12 cellular contexts compared by ENCODE assay signal in the genomic region with DNA sequence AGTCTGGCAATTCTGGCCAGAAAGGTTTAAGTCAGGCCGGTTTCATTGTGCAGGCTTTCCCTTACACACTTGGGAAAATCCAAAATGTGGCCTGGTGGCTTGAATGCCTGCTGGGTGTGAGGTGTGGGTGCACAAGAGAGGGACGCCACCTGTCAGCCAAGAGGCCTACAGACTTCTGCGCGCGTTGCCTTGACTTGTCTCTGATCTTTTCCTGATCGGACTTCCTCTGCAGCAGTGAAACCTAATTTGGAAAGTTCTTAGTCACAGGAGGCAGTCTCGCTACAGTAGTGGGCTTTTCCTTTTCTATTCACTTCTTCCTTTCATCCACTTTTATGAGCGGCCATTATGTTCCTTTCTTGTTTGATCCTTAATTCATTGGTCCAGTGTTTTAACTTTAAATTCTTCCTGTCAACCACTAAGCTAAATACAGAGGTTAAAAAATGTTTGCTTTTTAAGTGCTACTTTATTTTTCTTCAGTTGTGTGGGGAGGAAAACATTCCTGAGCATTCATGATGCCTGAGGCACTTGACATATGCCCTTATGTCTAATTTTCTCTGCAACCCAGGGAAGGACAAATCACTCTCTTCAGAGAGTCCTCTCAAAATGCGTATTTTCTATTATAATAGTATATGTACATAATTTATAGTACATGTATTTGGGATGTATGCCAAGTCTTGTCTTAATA.
A peak's percentile ranks its signal among the peaks of the same experiment; 100 is the strongest.
DNase-seq lines count a peak whose midpoint lies in the region; ATAC-seq and TF ChIP-seq lines count a peak whose summit lies in the region.
"Had no signal": no experiment of that assay in that cellular context is flagged by ENCODE, and none has a peak within 500 bp of the region (broad histone marks: within the 10 kb centered on the region; RNA-seq: fewer than 3 reads in every experiment).

No MANE protein-coding gene starts in this region.

- intact Hi-C loops in CD4-positive, alpha-beta T cell (cut with DNase I, micrococcal nuclease): no loop called here

- H3K4me3 Mint-ChIP-seq in endothelial cell (ENCODE audit: unreplicated experiment): peak overlapping the region; percentile 49
- no peak overlapping the region for H3K4me3 Mint-ChIP-seq in stimulated activated naive CD8-positive, alpha-beta T cell treated with anti-CD3 and anti-CD28 coated beads, Interleukin-15, amount 100 ng/mL, for 72 hours
- H3K4me3 Mint-ChIP-seq in CD4-positive, alpha-beta T cell: no peak overlapping the region

- peak overlapping the region; percentile 64 for H3K27ac Mint-ChIP-seq in endothelial cell (ENCODE audit: unreplicated experiment)
- peak overlapping the region; percentile 12 to 70 for H3K27ac Mint-ChIP-seq in stimulated activated naive CD8-positive, alpha-beta T cell treated with anti-CD3 and anti-CD28 coated beads, Interleukin-15, amount 100 ng/mL, for 72 hours
- no peak overlapping the region for H3K27ac Mint-ChIP-seq in CD4-positive, alpha-beta T cell

- peak; percentile 59 for ATAC-seq in GM18909 (IDR thresholded peaks at IDR 0.05; ENCODE audit: poor library complexity, unreplicated experiment)
- peak; percentile 54 for ATAC-seq in HG03354 (IDR thresholded peaks at IDR 0.05; ENCODE audit: poor library complexity, severe bottlenecking, unreplicated experiment)
- no peak for ATAC-seq in stimulated activated naive CD8-positive, alpha-beta T cell treated with anti-CD3 and anti-CD28 coated beads, Interleukin-15, amount 100 ng/mL, for 72 hours
- ATAC-seq in CD4-positive, alpha-beta T cell (ENCODE audit: poor library complexity): no peak

- CTCF ChIA-PET in CD4-positive, alpha-beta T cell (lab: Charles Lee): no interaction called here

- H3K9me3 Mint-ChIP-seq in endothelial cell (ENCODE audit: unreplicated experiment): no peaks in the 10 kb centered on the region
- H3K9me3 Mint-ChIP-seq in stimulated activated naive CD8-positive, alpha-beta T cell treated with anti-CD3 and anti-CD28 coated beads, Interleukin-15, amount 100 ng/mL, for 72 hours: no peaks in the 10 kb centered on the region
- no peaks in the 10 kb centered on the region for H3K9me3 Mint-ChIP-seq in CD4-positive, alpha-beta T cell

- peaks cover 68% of the 10 kb centered on the region for H3K4me1 Mint-ChIP-seq in endothelial cell (ENCODE audit: unreplicated experiment)
- H3K4me1 Mint-ChIP-seq in stimulated activated naive CD8-positive, alpha-beta T cell treated with anti-CD3 and anti-CD28 coated beads, Interleukin-15, amount 100 ng/mL, for 72 hours: peaks cover 32% of the 10 kb centered on the region
- peaks cover 38% of the 10 kb centered on the region for H3K4me1 Mint-ChIP-seq in CD4-positive, alpha-beta T cell (ENCODE audit: low read depth)

- POLR2A ChIA-PET in CD4-positive, alpha-beta T cell (lab: Charles Lee): no interaction called here

- peaks cover 45% of the 10 kb centered on the region for H3K36me3 Mint-ChIP-seq in endothelial cell (ENCODE audit: low read depth, unreplicated experiment)
- no peaks in the 10 kb centered on the region for H3K36me3 Mint-ChIP-seq in CD4-positive, alpha-beta T cell (ENCODE audit: low read depth)

- peaks cover 4% of the 10 kb centered on the region for H3K27me3 Mint-ChIP-seq in endothelial cell (ENCODE audit: unreplicated experiment)
- no peaks in the 10 kb centered on the region for H3K27me3 Mint-ChIP-seq in stimulated activated naive CD8-positive, alpha-beta T cell treated with anti-CD3 and anti-CD28 coated beads, Interleukin-15, amount 100 ng/mL, for 72 hours
- H3K27me3 Mint-ChIP-seq in CD4-positive, alpha-beta T cell: no peaks in the 10 kb centered on the region

- no peak overlapping the region for H3K27ac ChIP-seq in CD4-positive, alpha-beta T cell (ENCODE audit: low read depth, low read length)
- H3K27ac ChIP-seq: SJSA1 had no signal

- DNase-seq in endothelial cell (ENCODE audit: low spot score) (no peak), OCI-M2 (lab: John Stamatoyannopoulos, UW; ENCODE audit: unreplicated experiment) (no peak)
- no peak for DNase-seq in stimulated activated naive CD8-positive, alpha-beta T cell treated with anti-CD3 and anti-CD28 coated beads, Interleukin-15, amount 100 ng/mL, for 72 hours
- no peak for DNase-seq in CD4-positive, alpha-beta T cell
- DNase-seq in stimulated activated CD4-positive, alpha-beta T cell treated with anti-CD3 and anti-CD28 coated beads, Interleukin-4, amount 100 ng/mL, for 4 hours: no peak
- DNase-seq: activated CD4-positive, alpha-beta T cell treated with anti-CD3 and anti-CD28 coated beads for 1 hour; GOT3; hippocampal formation; midbrain had no signal

- no peak for TF ChIP-seq CTCF in endothelial cell (IDR thresholded peaks at IDR 0.05; ENCODE audit: unreplicated experiment)
- no peak for TF ChIP-seq CTCF in CD4-positive, alpha-beta T cell (IDR thresholded peaks at IDR 0.05)

- no peaks in the 10 kb centered on the region for H3K27me3 ChIP-seq in CD4-positive, alpha-beta T cell (ENCODE audit: control insufficient read depth, insufficient read depth, low read length)
- H3K27me3 ChIP-seq: SJSA1 had no signal

- no peaks in the 10 kb centered on the region for H3K9me3 ChIP-seq in CD4-positive, alpha-beta T cell (ENCODE audit: control insufficient read depth, low read length)
- H3K9me3 ChIP-seq: SJSA1 had no signal

Comparison
In these comparisons a context has a peak if more than half of its experiments do, and no peak if none do; other contexts are left out.
1. ATAC-seq: peak in GM18909 (single experiment) and HG03354 (single experiment); none in stimulated activated naive CD8-positive, alpha-beta T cell treated with anti-CD3 and anti-CD28 coated beads, Interleukin-15, amount 100 ng/mL, for 72 hours (single experiment) and CD4-positive, alpha-beta T cell (single experiment).